1 cellular context compared by ENCODE assay signal in genomic region chr1:101182627-101183387, GRCh38.
TF ChIP-seq lines count a peak whose summit lies in the region.

No MANE protein-coding gene starts in this region.

TF ChIP-seq in IMR-90, 13 proteins besides CTCF, POLR2A, EP300 and RAD21 (continued from another document):
- no peak for TF ChIP-seq USF2 (IDR thresholded peaks at IDR 0.05; ENCODE audit: low read depth, low read length)
